12 cellular contexts compared by ENCODE assay signal in genomic region chr5:75192804-75193203, GRCh38. TPM values are rescaled to one million over a fixed set of nuclear protein-coding genes. Genes with fewer than 3 reads are reported as not detected.
"Had no signal": no experiment of that assay in that cellular context is flagged by ENCODE, and none has a peak within 500 bp of the region (broad histone marks: within the 10 kb centered on the region; RNA-seq: fewer than 3 reads in every experiment).

No MANE protein-coding gene starts in this region.

- H3K9me3 ChIP-seq: esophagus squamous epithelium, thyroid gland had no signal

- DNase-seq: activated B cell treated with CpG ODN at 0.5 μM for 24 hours; activated CD8-positive, alpha-beta memory T cell treated with anti-CD3 and anti-CD28 coated beads for 24 hours; activated effector memory CD4-positive, alpha-beta T cell treated with anti-CD3 and anti-CD28 coated beads, Interleukin-2, amount 50 U/mL, for 16 hours; esophagus squamous epithelium; left ventricle myocardium superior; mesenchymal stem cell; natural killer cell; SW 1271; thyroid gland had no signal

- H3K4me3 Mint-ChIP-seq: activated B cell treated with CpG ODN at 0.5 μM for 24 hours; natural killer cell; stimulated activated effector memory CD8-positive, alpha-beta T cell treated with anti-CD3 and anti-CD28 coated beads, Interleukin-12 subunit alpha, Interleukin-12 subunit beta, amount 100 ng/mL, for 72 hours had no signal

- H3K27me3 Mint-ChIP-seq: activated B cell treated with CpG ODN at 0.5 μM for 24 hours had no signal

- H3K27me3 ChIP-seq: esophagus squamous epithelium, hepatocyte, thyroid gland had no signal

- ATAC-seq: left ventricle myocardium superior; natural killer cell; stimulated activated effector memory CD8-positive, alpha-beta T cell treated with anti-CD3 and anti-CD28 coated beads, Interleukin-12 subunit alpha, Interleukin-12 subunit beta, amount 100 ng/mL, for 72 hours had no signal

- H3K4me3 ChIP-seq: esophagus squamous epithelium, hepatocyte, thyroid gland had no signal

- H3K27ac Mint-ChIP-seq: activated B cell treated with CpG ODN at 0.5 μM for 24 hours; natural killer cell; stimulated activated effector memory CD8-positive, alpha-beta T cell treated with anti-CD3 and anti-CD28 coated beads, Interleukin-12 subunit alpha, Interleukin-12 subunit beta, amount 100 ng/mL, for 72 hours had no signal

- H3K4me1 ChIP-seq: esophagus squamous epithelium, thyroid gland had no signal

- H3K9me3 Mint-ChIP-seq: activated B cell treated with CpG ODN at 0.5 μM for 24 hours; natural killer cell; stimulated activated effector memory CD8-positive, alpha-beta T cell treated with anti-CD3 and anti-CD28 coated beads, Interleukin-12 subunit alpha, Interleukin-12 subunit beta, amount 100 ng/mL, for 72 hours had no signal

- H3K36me3 ChIP-seq: esophagus squamous epithelium, thyroid gland had no signal

- H3K4me1 Mint-ChIP-seq: activated B cell treated with CpG ODN at 0.5 μM for 24 hours; natural killer cell; stimulated activated effector memory CD8-positive, alpha-beta T cell treated with anti-CD3 and anti-CD28 coated beads, Interleukin-12 subunit alpha, Interleukin-12 subunit beta, amount 100 ng/mL, for 72 hours had no signal

- H3K27ac ChIP-seq: esophagus squamous epithelium, hepatocyte, thyroid gland had no signal

- H3K36me3 Mint-ChIP-seq: natural killer cell; stimulated activated effector memory CD8-positive, alpha-beta T cell treated with anti-CD3 and anti-CD28 coated beads, Interleukin-12 subunit alpha, Interleukin-12 subunit beta, amount 100 ng/mL, for 72 hours had no signal

RNA-seq across cellular contexts. Expression of gene ANKRD31, which starts 43.9 kb away (rescaled TPM):
- total RNA-seq: glomerular endothelial cell, left ventricle myocardium superior had no signal
